Comparison of ENCODE assay signal across 20 cellular contexts in genomic region chr2:128792476-128793054, GRCh38.
A peak's percentile ranks its signal among the peaks of the same experiment; 100 is the strongest.
DNase-seq lines count a peak whose midpoint lies in the region; ATAC-seq and TF ChIP-seq lines count a peak whose summit lies in the region.
"Had no signal": no experiment of that assay in that cellular context is flagged by ENCODE, and none has a peak within 500 bp of the region (broad histone marks: within the 10 kb centered on the region; RNA-seq: fewer than 3 reads in every experiment).

No MANE protein-coding gene starts in this region.

- no peak for ATAC-seq in GM21717 (IDR thresholded peaks at IDR 0.05; ENCODE audit: unreplicated experiment)
- no peak for ATAC-seq in activated naive CD8-positive, alpha-beta T cell treated with anti-CD3 and anti-CD28 coated beads, Interleukin-2, amount 50 U/mL, for 24 hours

- peaks cover 2% of the 10 kb centered on the region for H3K27me3 Mint-ChIP-seq in activated naive CD8-positive, alpha-beta T cell treated with anti-CD3 and anti-CD28 coated beads, Interleukin-2, amount 50 U/mL, for 24 hours

- no peaks in the 10 kb centered on the region for H3K4me1 Mint-ChIP-seq in activated naive CD8-positive, alpha-beta T cell treated with anti-CD3 and anti-CD28 coated beads, Interleukin-2, amount 50 U/mL, for 24 hours
- H3K4me1 Mint-ChIP-seq: CD14-positive monocyte had no signal

- no peaks in the 10 kb centered on the region for H3K36me3 Mint-ChIP-seq in activated naive CD8-positive, alpha-beta T cell treated with anti-CD3 and anti-CD28 coated beads, Interleukin-2, amount 50 U/mL, for 24 hours (ENCODE audit: low read depth)
- H3K36me3 Mint-ChIP-seq: CD14-positive monocyte had no signal

- H3K9me3 Mint-ChIP-seq in activated naive CD8-positive, alpha-beta T cell treated with anti-CD3 and anti-CD28 coated beads, Interleukin-2, amount 50 U/mL, for 24 hours = peaks cover 10% of the 10 kb centered on the region

- no peak overlapping the region for H3K4me3 Mint-ChIP-seq in activated naive CD8-positive, alpha-beta T cell treated with anti-CD3 and anti-CD28 coated beads, Interleukin-2, amount 50 U/mL, for 24 hours
- H3K4me3 Mint-ChIP-seq: CD14-positive monocyte, HFFc6 had no signal

- H3K27ac Mint-ChIP-seq in activated naive CD8-positive, alpha-beta T cell treated with anti-CD3 and anti-CD28 coated beads, Interleukin-2, amount 50 U/mL, for 24 hours = no peak overlapping the region
- H3K27ac Mint-ChIP-seq: CD14-positive monocyte, HFFc6 had no signal

- in situ Hi-C loops in GM13976 (cut with MboI; ENCODE audit: low sequenced_read_pairs, unreplicated experiment) = no loop called here

- peak; percentile 15 for DNase-seq in activated CD8-positive, alpha-beta memory T cell treated with anti-CD3 and anti-CD28 coated beads, Interleukin-2, amount 50 U/mL, for 48 hours
- no peak for DNase-seq in activated CD8-positive, alpha-beta memory T cell treated with anti-CD3 and anti-CD28 coated beads for 24 hours
- DNase-seq in ecto neural progenitor cell (ENCODE audit: low spot score) (peak; percentile 38), mesenteric fat pad (ENCODE audit: low spot score) (peak; percentile 35), GM13976 (ENCODE audit: low spot score) (no peak)
- no peak for DNase-seq in activated naive CD8-positive, alpha-beta T cell treated with anti-CD3 and anti-CD28 coated beads, Interleukin-2, amount 50 U/mL, for 24 hours
- DNase-seq in activated CD4-positive, CD25-positive, alpha-beta regulatory T cell (lab: John Stamatoyannopoulos, UW) = no peak
- DNase-seq: 8988T, AML-193, H7, HFFc6, NCI-H1105, NCI-H146, NCI-H2029, NCI-H226, NCI-H524, NCI-H774, Peyer's patch had no signal

- TF ChIP-seq CTCF in GM13976 (IDR thresholded peaks at IDR 0.05; ENCODE audit: borderline replicate concordance, control extremely low read depth, extremely low read depth, insufficient read depth, missing control alignments) = no peak

Comparison
In these comparisons a context has a peak if more than half of its experiments do, and no peak if none do; other contexts are left out.
1. DNase-seq: peak in activated CD8-positive, alpha-beta memory T cell treated with anti-CD3 and anti-CD28 coated beads, Interleukin-2, amount 50 U/mL, for 48 hours (single experiment), ecto neural progenitor cell (single experiment) and mesenteric fat pad (single experiment); none in activated CD8-positive, alpha-beta memory T cell treated with anti-CD3 and anti-CD28 coated beads for 24 hours (single experiment), activated naive CD8-positive, alpha-beta T cell treated with anti-CD3 and anti-CD28 coated beads, Interleukin-2, amount 50 U/mL, for 24 hours (single experiment), activated CD4-positive, CD25-positive, alpha-beta regulatory T cell (0 of 4) and GM13976 (single experiment).